8 cellular contexts compared by ENCODE assay signal in genomic region chr2:196925768-196926561, GRCh38. TPM values are rescaled to one million over a fixed set of nuclear protein-coding genes. Genes with fewer than 3 reads are reported as not detected.
DNase-seq lines count a peak whose midpoint lies in the region; ATAC-seq and TF ChIP-seq lines count a peak whose summit lies in the region.

No MANE protein-coding gene starts in this region.

- H3K36me3 Mint-ChIP-seq in activated CD4-positive, alpha-beta memory T cell treated with anti-CD3 and anti-CD28 coated beads, Interleukin-2, amount 10 ng/mL, durations not matched to agents 7 days and 5 days (ENCODE audit: low read depth) = peaks cover 48% of the 10 kb centered on the region
- H3K36me3 Mint-ChIP-seq in endothelial cell (ENCODE audit: low read depth, unreplicated experiment) = no peaks in the 10 kb centered on the region

- DNase-seq in activated gamma-delta T cell treated with Interleukin-2 at 50 U/mL for 16 hours (peak; percentile 10), activated gamma-delta T cell (lab: John Stamatoyannopoulos, UW) (no peak), NCI-H1417 treated with DMSO at 0.1 percent for 48 hours (lab: John Stamatoyannopoulos, UW) (peak; percentile 37), endothelial cell (ENCODE audit: low spot score) (peak; percentile 25), substantia nigra (lab: John Stamatoyannopoulos, UW) (peak in 46 of 49 donors; percentile 7 to 75 (median 44))
- peak; percentile 42 for DNase-seq in activated CD4-positive, alpha-beta memory T cell treated with anti-CD3 and anti-CD28 coated beads, Interleukin-2, amount 10 ng/mL, durations not matched to agents 7 days and 5 days

- peak overlapping the region; percentile 92 for H3K27ac ChIP-seq in substantia nigra (ENCODE audit: low read depth, low read length, poor library complexity, severe bottlenecking)

- no peaks in the 10 kb centered on the region for H3K27me3 ChIP-seq in mononuclear cell (ENCODE audit: insufficient read depth, low read length)

- peak overlapping the region; percentile 93 for H3K4me3 Mint-ChIP-seq in activated CD4-positive, alpha-beta memory T cell treated with anti-CD3 and anti-CD28 coated beads, Interleukin-2, amount 10 ng/mL, durations not matched to agents 7 days and 5 days
- H3K4me3 Mint-ChIP-seq in endothelial cell (ENCODE audit: unreplicated experiment) = peak overlapping the region; percentile 99

- no peaks in the 10 kb centered on the region for H3K27me3 Mint-ChIP-seq in activated CD4-positive, alpha-beta memory T cell treated with anti-CD3 and anti-CD28 coated beads, Interleukin-2, amount 10 ng/mL, durations not matched to agents 7 days and 5 days
- H3K27me3 Mint-ChIP-seq in endothelial cell (ENCODE audit: unreplicated experiment) = peaks cover 6% of the 10 kb centered on the region

- ATAC-seq in HG02759 (IDR thresholded peaks at IDR 0.05; ENCODE audit: unreplicated experiment) = peak; percentile 26

- no peak for TF ChIP-seq CTCF in endothelial cell (IDR thresholded peaks at IDR 0.05; ENCODE audit: unreplicated experiment)

- peaks cover 17% of the 10 kb centered on the region for H3K4me1 ChIP-seq in mononuclear cell (ENCODE audit: insufficient read depth, low read length)

- peaks cover 44% of the 10 kb centered on the region for H3K4me1 Mint-ChIP-seq in activated CD4-positive, alpha-beta memory T cell treated with anti-CD3 and anti-CD28 coated beads, Interleukin-2, amount 10 ng/mL, durations not matched to agents 7 days and 5 days
- H3K4me1 Mint-ChIP-seq in endothelial cell (ENCODE audit: unreplicated experiment) = peaks cover 25% of the 10 kb centered on the region

- CTCF ChIA-PET in activated CD4-positive, alpha-beta memory T cell treated with anti-CD3 and anti-CD28 coated beads, Interleukin-2, amount 10 ng/mL, durations not matched to agents 7 days and 5 days (lab: Charles Lee) = interaction anchor here (0.7 to 3.0 kb wide), 3 partner anchors 8 to 35 kb away, joined by 3 to 18 read pairs (median 3); no protein-coding TSS in a partner anchor

- H3K9me3 Mint-ChIP-seq in activated CD4-positive, alpha-beta memory T cell treated with anti-CD3 and anti-CD28 coated beads, Interleukin-2, amount 10 ng/mL, durations not matched to agents 7 days and 5 days = peaks cover 5% of the 10 kb centered on the region
- H3K9me3 Mint-ChIP-seq in endothelial cell (ENCODE audit: unreplicated experiment) = no peaks in the 10 kb centered on the region

- H3K4me3 ChIP-seq in mononuclear cell (ENCODE audit: low read length) = peak overlapping the region; percentile 85

- peak overlapping the region; percentile 99 for H3K27ac Mint-ChIP-seq in activated CD4-positive, alpha-beta memory T cell treated with anti-CD3 and anti-CD28 coated beads, Interleukin-2, amount 10 ng/mL, durations not matched to agents 7 days and 5 days
- peak overlapping the region; percentile 83 for H3K27ac Mint-ChIP-seq in endothelial cell (ENCODE audit: unreplicated experiment)

- H3K9me3 ChIP-seq in mononuclear cell (ENCODE audit: low read depth, low read length) = no peaks in the 10 kb centered on the region

- POLR2A ChIA-PET in activated CD4-positive, alpha-beta memory T cell treated with anti-CD3 and anti-CD28 coated beads, Interleukin-2, amount 10 ng/mL, durations not matched to agents 7 days and 5 days (lab: Charles Lee) = interaction anchor here (0.7 to 6.0 kb wide), 16 partner anchors 8 to 383 kb away, joined by 3 to 136 read pairs (median 15); partner anchors contain the start of genes ANKRD44 and GTF3C3

RNA-seq across cellular contexts. Expression of gene PGAP1, which starts 0.5 kb away (rescaled TPM):
- total RNA-seq in activated CD4-positive, alpha-beta memory T cell treated with anti-CD3 and anti-CD28 coated beads, Interleukin-2, amount 10 ng/mL, durations not matched to agents 7 days and 5 days = 10 to 100 TPM; 53.6 to 63.6 TPM
- 32.9 TPM for total RNA-seq in endothelial cell (ENCODE audit: unreplicated experiment)
- 8.8 TPM for total RNA-seq in mononuclear cell
